In genomic region chr5:108579236-108579635, GRCh38 we compare ENCODE assay signal across 18 cellular contexts.
"Had no signal": no experiment of that assay in that cellular context is flagged by ENCODE, and none has a peak within 500 bp of the region (broad histone marks: within the 10 kb centered on the region; RNA-seq: fewer than 3 reads in every experiment).

No MANE protein-coding gene starts in this region.

- H3K27me3 Mint-ChIP-seq: progenitor cell of endocrine pancreas had no signal

- H3K4me3 Mint-ChIP-seq: activated CD4-positive, alpha-beta memory T cell treated with anti-CD3 and anti-CD28 coated beads for 36 hours; activated CD8-positive, alpha-beta memory T cell treated with anti-CD3 and anti-CD28 coated beads, Interleukin-2, amount 10 ng/mL, durations not matched to agents 7 days and 5 days; activated naive CD4-positive, alpha-beta T cell treated with anti-CD3 and anti-CD28 coated beads, Interleukin-2, amount 50 U/mL, for 24 hours; activated T-cell treated with anti-CD3 and anti-CD28 coated beads, Interleukin-2, amount 50 U/mL, for 24 hours; immature natural killer cell had no signal

- H3K27ac ChIP-seq: adrenal gland, cardiac muscle cell, right atrium auricular region, transverse colon had no signal

- H3K9me3 Mint-ChIP-seq: activated naive CD4-positive, alpha-beta T cell treated with anti-CD3 and anti-CD28 coated beads, Interleukin-2, amount 50 U/mL, for 24 hours had no signal

- H3K36me3 ChIP-seq: adrenal gland, cardiac muscle cell, right atrium auricular region, transverse colon had no signal

- ATAC-seq: activated CD8-positive, alpha-beta memory T cell treated with anti-CD3 and anti-CD28 coated beads, Interleukin-2, amount 10 ng/mL, durations not matched to agents 7 days and 5 days; stimulated activated naive CD8-positive, alpha-beta T cell treated with anti-CD3 and anti-CD28 coated beads, Interleukin-15, Interleukin-2, amounts not matched to agents 100 U/mL and 50 U/mL, for 24 hours had no signal

- DNase-seq: activated CD4-positive, alpha-beta memory T cell treated with anti-CD3 and anti-CD28 coated beads for 36 hours; activated CD4-positive, alpha-beta T cell treated with anti-CD3 and anti-CD28 coated beads for 1 hour; activated CD8-positive, alpha-beta memory T cell treated with anti-CD3 and anti-CD28 coated beads, Interleukin-2, amount 10 ng/mL, durations not matched to agents 7 days and 5 days; activated effector memory CD4-positive, alpha-beta T cell treated with anti-CD3 and anti-CD28 coated beads, Interleukin-2, amount 50 U/mL, for 16 hours; activated T-cell treated with anti-CD3 and anti-CD28 coated beads, Interleukin-2, amount 50 U/mL, for 24 hours; adrenal gland; immature natural killer cell; stimulated activated CD4-positive, alpha-beta T cell treated with anti-CD3 and anti-CD28 coated beads, Interleukin-4, amount 100 ng/mL, for 4 hours; stimulated activated CD8-positive, alpha-beta memory T cell treated with anti-CD3 and anti-CD28 coated beads, Interleukin-4, amount 100 ng/mL, for 48 hours; stimulated activated naive CD8-positive, alpha-beta T cell treated with anti-CD3 and anti-CD28 coated beads, Interleukin-15, Interleukin-2, amounts not matched to agents 100 U/mL and 50 U/mL, for 24 hours; T-helper 1 cell; T1000; transverse colon had no signal

- H3K4me1 Mint-ChIP-seq: activated CD8-positive, alpha-beta memory T cell treated with anti-CD3 and anti-CD28 coated beads, Interleukin-2, amount 10 ng/mL, durations not matched to agents 7 days and 5 days; activated naive CD4-positive, alpha-beta T cell treated with anti-CD3 and anti-CD28 coated beads, Interleukin-2, amount 50 U/mL, for 24 hours; immature natural killer cell had no signal

- H3K27me3 ChIP-seq: adrenal gland, cardiac muscle cell, right atrium auricular region, transverse colon had no signal

- H3K36me3 Mint-ChIP-seq: activated CD4-positive, alpha-beta memory T cell treated with anti-CD3 and anti-CD28 coated beads for 36 hours; activated CD8-positive, alpha-beta memory T cell treated with anti-CD3 and anti-CD28 coated beads, Interleukin-2, amount 10 ng/mL, durations not matched to agents 7 days and 5 days had no signal

- H3K4me3 ChIP-seq: adrenal gland, cardiac muscle cell, right atrium auricular region, smooth muscle cell, transverse colon had no signal

- H3K9me3 ChIP-seq: adrenal gland, right atrium auricular region, transverse colon had no signal

- H3K27ac Mint-ChIP-seq: activated CD4-positive, alpha-beta memory T cell treated with anti-CD3 and anti-CD28 coated beads for 36 hours; activated CD8-positive, alpha-beta memory T cell treated with anti-CD3 and anti-CD28 coated beads, Interleukin-2, amount 10 ng/mL, durations not matched to agents 7 days and 5 days; activated naive CD4-positive, alpha-beta T cell treated with anti-CD3 and anti-CD28 coated beads, Interleukin-2, amount 50 U/mL, for 24 hours; activated T-cell treated with anti-CD3 and anti-CD28 coated beads, Interleukin-2, amount 50 U/mL, for 24 hours; immature natural killer cell; progenitor cell of endocrine pancreas had no signal

- H3K4me2 ChIP-seq: smooth muscle cell had no signal

- H3K4me1 ChIP-seq: adrenal gland, right atrium auricular region, transverse colon had no signal
